Comparison of ENCODE assay signal across 1 cellular context in the genomic region with DNA sequence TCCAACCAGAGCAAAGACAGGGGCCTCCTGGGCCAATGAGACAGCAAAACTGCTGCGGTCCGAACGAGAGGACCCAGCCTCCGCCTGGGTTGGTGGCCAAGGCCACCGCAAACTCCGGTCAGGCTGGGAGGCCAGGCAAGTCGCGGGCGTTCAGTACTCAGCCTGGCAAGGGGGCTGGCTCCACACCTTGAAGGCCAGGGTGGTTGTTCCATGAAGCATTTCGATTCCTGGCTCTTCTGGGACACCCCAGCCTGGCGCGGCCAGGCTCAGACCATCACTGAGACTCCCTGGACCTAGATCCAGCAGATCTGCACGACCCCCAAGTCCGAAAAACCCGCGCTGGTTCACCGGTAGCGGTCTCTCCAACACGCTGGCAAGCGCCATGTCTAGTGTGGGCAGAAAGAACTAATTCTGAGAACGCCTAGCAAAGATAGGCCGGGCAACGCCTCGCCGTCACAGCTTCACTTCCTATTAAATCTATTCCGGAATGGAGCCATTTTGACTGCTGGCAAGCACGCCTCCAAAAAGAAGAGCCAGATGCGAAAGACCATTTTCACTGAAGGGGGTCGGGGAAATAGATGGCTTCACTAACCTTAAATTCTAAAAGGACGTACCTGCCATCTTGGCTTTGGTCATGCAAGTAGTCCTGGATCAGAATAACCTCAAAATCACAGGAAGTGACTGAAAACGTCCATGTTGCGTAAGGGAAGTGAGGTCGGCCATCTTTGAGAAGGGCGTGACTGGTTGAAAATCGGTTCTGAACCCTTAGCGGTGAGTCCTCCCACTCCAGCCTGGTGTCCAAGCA.
TF ChIP-seq lines count a peak whose summit lies in the region.

A gene (minus strand): TSS at position 403 of the 805 bp plus-strand sequence. CDS start 19 bp downstream, at position 384.

TF ChIP-seq in HepG2, 621 proteins besides CTCF, POLR2A, EP300 and RAD21 (continued from another document and continues in another):
- TF ChIP-seq, protein P1, sequence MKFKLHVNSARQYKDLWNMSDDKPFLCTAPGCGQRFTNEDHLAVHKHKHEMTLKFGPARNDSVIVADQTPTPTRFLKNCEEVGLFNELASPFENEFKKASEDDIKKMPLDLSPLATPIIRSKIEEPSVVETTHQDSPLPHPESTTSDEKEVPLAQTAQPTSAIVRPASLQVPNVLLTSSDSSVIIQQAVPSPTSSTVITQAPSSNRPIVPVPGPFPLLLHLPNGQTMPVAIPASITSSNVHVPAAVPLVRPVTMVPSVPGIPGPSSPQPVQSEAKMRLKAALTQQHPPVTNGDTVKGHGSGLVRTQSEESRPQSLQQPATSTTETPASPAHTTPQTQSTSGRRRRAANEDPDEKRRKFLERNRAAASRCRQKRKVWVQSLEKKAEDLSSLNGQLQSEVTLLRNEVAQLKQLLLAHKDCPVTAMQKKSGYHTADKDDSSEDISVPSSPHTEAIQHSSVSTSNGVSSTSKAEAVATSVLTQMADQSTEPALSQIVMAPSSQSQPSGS (CRISPR knock-in tag; IDR thresholded peaks at IDR 0.05) = peak; percentile 93
- TF ChIP-seq MATR3 (CRISPR knock-in tag; IDR thresholded peaks at IDR 0.05) = no peak
- no peak for TF ChIP-seq ZNF878 (CRISPR knock-in tag; IDR thresholded peaks at IDR 0.05)
- peak; percentile 20 for TF ChIP-seq CBX1 (IDR thresholded peaks at IDR 0.05; ENCODE audit: low read depth)
- TF ChIP-seq STAG1 (CRISPR knock-in tag; IDR thresholded peaks at IDR 0.05) = peak; percentile 14; the same call in 1 of the 2 replicates
- TF ChIP-seq, protein P2, sequence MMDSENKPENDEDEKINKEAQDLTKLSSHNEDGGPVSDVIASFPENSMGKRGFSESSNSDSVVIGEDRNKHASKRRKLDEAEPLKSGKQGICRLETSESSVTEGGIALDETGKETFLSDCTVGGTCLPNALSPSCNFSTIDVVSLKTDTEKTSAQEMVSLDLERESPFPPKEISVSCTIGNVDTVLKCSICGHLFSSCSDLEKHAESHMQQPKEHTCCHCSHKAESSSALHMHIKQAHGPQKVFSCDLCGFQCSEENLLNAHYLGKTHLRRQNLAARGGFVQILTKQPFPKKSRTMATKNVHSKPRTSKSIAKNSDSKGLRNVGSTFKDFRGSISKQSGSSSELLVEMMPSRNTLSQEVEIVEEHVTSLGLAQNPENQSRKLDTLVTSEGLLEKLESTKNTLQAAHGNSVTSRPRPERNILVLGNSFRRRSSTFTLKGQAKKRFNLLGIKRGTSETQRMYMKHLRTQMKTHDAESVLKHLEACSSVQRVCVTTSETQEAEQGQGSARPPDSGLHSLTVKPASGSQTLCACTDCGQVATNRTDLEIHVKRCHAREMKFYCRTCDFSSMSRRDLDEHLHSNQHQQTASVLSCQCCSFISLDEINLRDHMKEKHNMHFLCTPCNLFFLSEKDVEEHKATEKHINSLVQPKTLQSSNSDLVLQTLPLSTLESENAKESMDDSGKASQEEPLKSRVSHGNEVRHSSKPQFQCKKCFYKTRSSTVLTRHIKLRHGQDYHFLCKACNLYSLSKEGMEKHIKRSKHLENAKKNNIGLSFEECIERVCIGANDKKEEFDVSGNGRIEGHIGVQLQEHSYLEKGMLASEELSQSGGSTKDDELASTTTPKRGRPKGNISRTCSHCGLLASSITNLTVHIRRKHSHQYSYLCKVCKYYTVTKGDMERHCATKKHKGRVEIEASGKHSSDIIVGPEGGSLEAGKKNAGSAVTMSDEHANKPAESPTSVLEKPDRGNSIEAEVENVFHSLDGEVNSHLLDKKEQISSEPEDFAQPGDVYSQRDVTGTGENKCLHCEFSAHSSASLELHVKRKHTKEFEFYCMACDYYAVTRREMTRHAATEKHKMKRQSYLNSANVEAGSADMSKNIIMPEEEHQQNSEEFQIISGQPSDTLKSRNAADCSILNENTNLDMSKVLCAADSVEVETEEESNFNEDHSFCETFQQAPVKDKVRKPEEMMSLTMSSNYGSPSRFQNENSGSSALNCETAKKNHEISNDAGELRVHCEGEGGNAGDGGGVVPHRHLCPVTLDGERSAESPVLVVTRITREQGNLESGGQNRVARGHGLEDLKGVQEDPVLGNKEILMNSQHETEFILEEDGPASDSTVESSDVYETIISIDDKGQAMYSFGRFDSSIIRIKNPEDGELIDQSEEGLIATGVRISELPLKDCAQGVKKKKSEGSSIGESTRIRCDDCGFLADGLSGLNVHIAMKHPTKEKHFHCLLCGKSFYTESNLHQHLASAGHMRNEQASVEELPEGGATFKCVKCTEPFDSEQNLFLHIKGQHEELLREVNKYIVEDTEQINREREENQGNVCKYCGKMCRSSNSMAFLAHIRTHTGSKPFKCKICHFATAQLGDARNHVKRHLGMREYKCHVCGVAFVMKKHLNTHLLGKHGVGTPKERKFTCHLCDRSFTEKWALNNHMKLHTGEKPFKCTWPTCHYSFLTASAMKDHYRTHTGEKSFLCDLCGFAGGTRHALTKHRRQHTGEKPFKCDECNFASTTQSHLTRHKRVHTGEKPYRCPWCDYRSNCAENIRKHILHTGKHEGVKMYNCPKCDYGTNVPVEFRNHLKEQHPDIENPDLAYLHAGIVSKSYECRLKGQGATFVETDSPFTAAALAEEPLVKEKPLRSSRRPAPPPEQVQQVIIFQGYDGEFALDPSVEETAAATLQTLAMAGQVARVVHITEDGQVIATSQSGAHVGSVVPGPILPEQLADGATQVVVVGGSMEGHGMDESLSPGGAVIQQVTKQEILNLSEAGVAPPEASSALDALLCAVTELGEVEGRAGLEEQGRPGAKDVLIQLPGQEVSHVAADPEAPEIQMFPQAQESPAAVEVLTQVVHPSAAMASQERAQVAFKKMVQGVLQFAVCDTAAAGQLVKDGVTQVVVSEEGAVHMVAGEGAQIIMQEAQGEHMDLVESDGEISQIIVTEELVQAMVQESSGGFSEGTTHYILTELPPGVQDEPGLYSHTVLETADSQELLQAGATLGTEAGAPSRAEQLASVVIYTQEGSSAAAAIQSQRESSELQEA (CRISPR knock-in tag; IDR thresholded peaks at IDR 0.05; ENCODE audit: not compliant biosample characterization) = peak; percentile 62
- TF ChIP-seq SOX5 (CRISPR knock-in tag; IDR thresholded peaks at IDR 0.05; ENCODE audit: borderline replicate concordance) = no peak; the same call in 1 of the 2 replicates
- TF ChIP-seq EED (CRISPR knock-in tag; IDR thresholded peaks at IDR 0.05) = peak; percentile 82; the same call in 1 of the 2 replicates
- TF ChIP-seq, protein P3, sequence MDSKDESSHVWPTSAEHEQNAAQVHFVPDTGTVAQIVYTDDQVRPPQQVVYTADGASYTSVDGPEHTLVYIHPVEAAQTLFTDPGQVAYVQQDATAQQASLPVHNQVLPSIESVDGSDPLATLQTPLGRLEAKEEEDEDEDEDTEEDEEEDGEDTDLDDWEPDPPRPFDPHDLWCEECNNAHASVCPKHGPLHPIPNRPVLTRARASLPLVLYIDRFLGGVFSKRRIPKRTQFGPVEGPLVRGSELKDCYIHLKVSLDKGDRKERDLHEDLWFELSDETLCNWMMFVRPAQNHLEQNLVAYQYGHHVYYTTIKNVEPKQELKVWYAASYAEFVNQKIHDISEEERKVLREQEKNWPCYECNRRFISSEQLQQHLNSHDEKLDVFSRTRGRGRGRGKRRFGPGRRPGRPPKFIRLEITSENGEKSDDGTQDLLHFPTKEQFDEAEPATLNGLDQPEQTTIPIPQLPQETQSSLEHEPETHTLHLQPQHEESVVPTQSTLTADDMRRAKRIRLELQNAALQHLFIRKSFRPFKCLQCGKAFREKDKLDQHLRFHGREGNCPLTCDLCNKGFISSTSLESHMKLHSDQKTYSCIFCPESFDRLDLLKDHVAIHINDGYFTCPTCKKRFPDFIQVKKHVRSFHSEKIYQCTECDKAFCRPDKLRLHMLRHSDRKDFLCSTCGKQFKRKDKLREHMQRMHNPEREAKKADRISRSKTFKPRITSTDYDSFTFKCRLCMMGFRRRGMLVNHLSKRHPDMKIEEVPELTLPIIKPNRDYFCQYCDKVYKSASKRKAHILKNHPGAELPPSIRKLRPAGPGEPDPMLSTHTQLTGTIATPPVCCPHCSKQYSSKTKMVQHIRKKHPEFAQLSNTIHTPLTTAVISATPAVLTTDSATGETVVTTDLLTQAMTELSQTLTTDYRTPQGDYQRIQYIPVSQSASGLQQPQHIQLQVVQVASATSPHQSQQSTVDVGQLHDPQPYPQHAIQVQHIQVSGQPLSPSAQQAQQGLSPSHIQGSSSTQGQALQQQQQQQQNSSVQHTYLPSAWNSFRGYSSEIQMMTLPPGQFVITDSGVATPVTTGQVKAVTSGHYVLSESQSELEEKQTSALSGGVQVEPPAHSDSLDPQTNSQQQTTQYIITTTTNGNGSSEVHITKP (CRISPR knock-in tag; IDR thresholded peaks at IDR 0.05; ENCODE audit: low read depth) = peak; percentile 91
- no peak; the same call in 1 of the 2 replicates for TF ChIP-seq NFATC3 (CRISPR knock-in tag; IDR thresholded peaks at IDR 0.05)
- TF ChIP-seq LCORL (IDR thresholded peaks at IDR 0.05) = peak; percentile 99
- TF ChIP-seq LCORL (CRISPR knock-in tag; IDR thresholded peaks at IDR 0.05) = peak; percentile 95
- peak; percentile 28; the same call in 1 of the 2 replicates for TF ChIP-seq SMC3 (IDR thresholded peaks at IDR 0.05; ENCODE audit: low read length)
- TF ChIP-seq, protein P4, sequence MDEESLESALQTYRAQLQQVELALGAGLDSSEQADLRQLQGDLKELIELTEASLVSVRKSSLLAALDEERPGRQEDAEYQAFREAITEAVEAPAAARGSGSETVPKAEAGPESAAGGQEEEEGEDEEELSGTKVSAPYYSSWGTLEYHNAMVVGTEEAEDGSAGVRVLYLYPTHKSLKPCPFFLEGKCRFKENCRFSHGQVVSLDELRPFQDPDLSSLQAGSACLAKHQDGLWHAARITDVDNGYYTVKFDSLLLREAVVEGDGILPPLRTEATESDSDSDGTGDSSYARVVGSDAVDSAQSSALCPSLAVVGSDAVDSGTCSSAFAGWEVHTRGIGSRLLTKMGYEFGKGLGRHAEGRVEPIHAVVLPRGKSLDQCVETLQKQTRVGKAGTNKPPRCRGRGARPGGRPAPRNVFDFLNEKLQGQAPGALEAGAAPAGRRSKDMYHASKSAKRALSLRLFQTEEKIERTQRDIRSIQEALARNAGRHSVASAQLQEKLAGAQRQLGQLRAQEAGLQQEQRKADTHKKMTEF (CRISPR knock-in tag; IDR thresholded peaks at IDR 0.05) = peak; percentile 96
- no peak for TF ChIP-seq ZFP62 (CRISPR knock-in tag; IDR thresholded peaks at IDR 0.05)
- TF ChIP-seq, protein P5, sequence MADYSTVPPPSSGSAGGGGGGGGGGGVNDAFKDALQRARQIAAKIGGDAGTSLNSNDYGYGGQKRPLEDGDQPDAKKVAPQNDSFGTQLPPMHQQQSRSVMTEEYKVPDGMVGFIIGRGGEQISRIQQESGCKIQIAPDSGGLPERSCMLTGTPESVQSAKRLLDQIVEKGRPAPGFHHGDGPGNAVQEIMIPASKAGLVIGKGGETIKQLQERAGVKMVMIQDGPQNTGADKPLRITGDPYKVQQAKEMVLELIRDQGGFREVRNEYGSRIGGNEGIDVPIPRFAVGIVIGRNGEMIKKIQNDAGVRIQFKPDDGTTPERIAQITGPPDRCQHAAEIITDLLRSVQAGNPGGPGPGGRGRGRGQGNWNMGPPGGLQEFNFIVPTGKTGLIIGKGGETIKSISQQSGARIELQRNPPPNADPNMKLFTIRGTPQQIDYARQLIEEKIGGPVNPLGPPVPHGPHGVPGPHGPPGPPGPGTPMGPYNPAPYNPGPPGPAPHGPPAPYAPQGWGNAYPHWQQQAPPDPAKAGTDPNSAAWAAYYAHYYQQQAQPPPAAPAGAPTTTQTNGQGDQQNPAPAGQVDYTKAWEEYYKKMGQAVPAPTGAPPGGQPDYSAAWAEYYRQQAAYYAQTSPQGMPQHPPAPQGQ (CRISPR knock-in tag; IDR thresholded peaks at IDR 0.05; ENCODE audit: borderline replicate concordance) = no peak; the same call in 1 of the 2 replicates
- TF ChIP-seq, protein P6, sequence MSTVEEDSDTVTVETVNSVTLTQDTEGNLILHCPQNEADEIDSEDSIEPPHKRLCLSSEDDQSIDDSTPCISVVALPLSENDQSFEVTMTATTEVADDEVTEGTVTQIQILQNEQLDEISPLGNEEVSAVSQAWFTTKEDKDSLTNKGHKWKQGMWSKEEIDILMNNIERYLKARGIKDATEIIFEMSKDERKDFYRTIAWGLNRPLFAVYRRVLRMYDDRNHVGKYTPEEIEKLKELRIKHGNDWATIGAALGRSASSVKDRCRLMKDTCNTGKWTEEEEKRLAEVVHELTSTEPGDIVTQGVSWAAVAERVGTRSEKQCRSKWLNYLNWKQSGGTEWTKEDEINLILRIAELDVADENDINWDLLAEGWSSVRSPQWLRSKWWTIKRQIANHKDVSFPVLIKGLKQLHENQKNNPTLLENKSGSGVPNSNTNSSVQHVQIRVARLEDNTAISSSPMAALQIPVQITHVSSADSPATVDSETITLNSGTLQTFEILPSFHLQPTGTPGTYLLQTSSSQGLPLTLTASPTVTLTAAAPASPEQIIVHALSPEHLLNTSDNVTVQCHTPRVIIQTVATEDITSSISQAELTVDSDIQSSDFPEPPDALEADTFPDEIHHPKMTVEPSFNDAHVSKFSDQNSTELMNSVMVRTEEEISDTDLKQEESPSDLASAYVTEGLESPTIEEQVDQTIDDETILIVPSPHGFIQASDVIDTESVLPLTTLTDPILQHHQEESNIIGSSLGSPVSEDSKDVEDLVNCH (CRISPR knock-in tag; IDR thresholded peaks at IDR 0.05) = peak; percentile 69; the same call in 1 of the 2 replicates
- TF ChIP-seq SMARCE1 (IDR thresholded peaks at IDR 0.05; ENCODE audit: borderline replicate concordance) = no peak; the same call in 1 of the 2 replicates
- no peak for TF ChIP-seq NCOA5 (CRISPR knock-in tag; IDR thresholded peaks at IDR 0.05)
- TF ChIP-seq ZNF644 (CRISPR knock-in tag; IDR thresholded peaks at IDR 0.05; ENCODE audit: low read depth) = no peak
- no peak for TF ChIP-seq MBNL3 (CRISPR knock-in tag; conservative IDR thresholded peaks at IDR 0.05)
- peak; percentile 45 for TF ChIP-seq TAF15 (IDR thresholded peaks at IDR 0.05; ENCODE audit: low read depth, low read length, poor library complexity, severe bottlenecking)
- TF ChIP-seq KDM2A (CRISPR knock-in tag; IDR thresholded peaks at IDR 0.05; ENCODE audit: borderline replicate concordance, low read depth) = peak; percentile 77
- peak; percentile 98 for TF ChIP-seq ZMAT3 (CRISPR knock-in tag; conservative IDR thresholded peaks at IDR 0.05)
- 0 out of 2 replicates have a peak, but pooled peaks have one; percentile 75 for TF ChIP-seq ZNF530 (CRISPR knock-in tag; IDR thresholded peaks at IDR 0.05; ENCODE audit: low read depth)
- TF ChIP-seq ZNF629 (CRISPR knock-in tag; conservative IDR thresholded peaks at IDR 0.05) = no peak; the same call in none of the 2 replicates
- peak; percentile 80 to 92; a peak in 3 of 4 replicates for TF ChIP-seq MAFK (conservative IDR thresholded peaks at IDR 0.05 in 1 of 2, IDR thresholded peaks at IDR 0.05 in 1 of 2; ENCODE audit: low read length in 2 of 2)
- peak; percentile 43; the same call in 1 of the 2 replicates for TF ChIP-seq ETV5 (CRISPR knock-in tag; IDR thresholded peaks at IDR 0.05; ENCODE audit: borderline replicate concordance)
- TF ChIP-seq ZNF251 (CRISPR knock-in tag; IDR thresholded peaks at IDR 0.05) = no peak; the same call in 1 of the 2 replicates
- TF ChIP-seq ZKSCAN8 (CRISPR knock-in tag; IDR thresholded peaks at IDR 0.05; ENCODE audit: borderline replicate concordance) = peak; percentile 55
- TF ChIP-seq FLYWCH1 (CRISPR knock-in tag; IDR thresholded peaks at IDR 0.05) = no peak
- TF ChIP-seq POLR2AphosphoS2 (IDR thresholded peaks at IDR 0.05; ENCODE audit: low read depth, low read length) = peak; percentile 87
- TF ChIP-seq SSRP1 (CRISPR knock-in tag; IDR thresholded peaks at IDR 0.05) = no peak
- TF ChIP-seq REXO4 (CRISPR knock-in tag; IDR thresholded peaks at IDR 0.05; ENCODE audit: borderline replicate concordance) = no peak
